ENCODE assay signal across 8 cellular contexts in the genomic region with DNA sequence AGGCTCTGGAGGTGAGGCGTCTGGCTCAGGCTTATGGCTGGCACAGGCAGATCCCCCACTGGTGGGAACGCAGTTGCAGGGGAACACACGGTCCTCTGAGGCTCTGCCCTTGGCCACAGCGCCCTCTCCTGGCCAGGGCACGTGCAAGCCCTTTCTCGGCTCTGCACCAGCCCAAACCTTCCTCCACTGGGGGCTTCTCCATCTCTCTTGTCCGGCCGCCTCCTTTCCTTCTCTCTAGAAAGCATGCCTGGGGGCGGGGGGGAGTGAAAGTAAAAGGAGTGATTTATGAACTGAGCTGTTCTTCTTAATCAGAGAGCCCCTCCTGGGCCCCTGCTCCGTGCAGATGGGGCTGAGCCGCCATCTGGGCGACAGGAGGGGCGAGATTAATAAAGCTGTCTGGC. TPM values are rescaled to one million over a fixed set of nuclear protein-coding genes. Genes with fewer than 3 reads are reported as not detected.
DNase-seq lines count a peak whose midpoint lies in the region; ATAC-seq and TF ChIP-seq lines count a peak whose summit lies in the region.

No MANE protein-coding gene starts in this region.

- peaks cover 7% of the 10 kb centered on the region for H3K9me3 ChIP-seq in AG04450 (ENCODE audit: control insufficient read depth, insufficient read depth, low read length)

- DNase-seq in AG04450 (ENCODE audit: low read depth, low spot score) (peak; percentile 53), NCI-H1694 treated with DMSO at 0.1 percent for 48 hours (lab: John Stamatoyannopoulos, UW) (peak; percentile 90), T47D (ENCODE audit: low read depth in 1 of 2, low spot score in 1 of 2) (peak; percentile 56 to 67), kidney epithelial cell (ENCODE audit: low read depth) (no peak)
- peak; percentile 62 for DNase-seq in stimulated activated CD4-positive, alpha-beta T cell treated with anti-CD3 and anti-CD28 coated beads, Interleukin-4, amount 100 ng/mL, for 1 hour

- POLR2A ChIA-PET in AG04450 (lab: Yijun Ruan, JAX): no interaction called here

- peaks cover 29% of the 10 kb centered on the region for H3K27me3 ChIP-seq in AG04450 (ENCODE audit: control insufficient read depth, insufficient read depth, low read length)
- peaks cover 44% of the 10 kb centered on the region for H3K27me3 ChIP-seq in kidney epithelial cell (ENCODE audit: control insufficient read depth, insufficient read depth, low read length)

- H3K4me3 ChIP-seq in AG04450 (ENCODE audit: low read depth, low read length) (no peak overlapping the region), WI38 (ENCODE audit: low read depth, low read length) (no peak overlapping the region), kidney epithelial cell (ENCODE audit: low read depth, low read length) (no peak overlapping the region)

- no peaks in the 10 kb centered on the region for H3K36me3 ChIP-seq in kidney epithelial cell (ENCODE audit: control insufficient read depth, insufficient read depth, low read length)

- no peak overlapping the region for H3K27ac ChIP-seq in AG04450 (ENCODE audit: low read depth, low read length)

- TF ChIP-seq CTCF in AG04450 (IDR thresholded peaks at IDR 0.05; ENCODE audit: low read depth, low read length) (peak; percentile 99), WI38 (IDR thresholded peaks at IDR 0.05; ENCODE audit: low read depth, low read length) (peak; percentile 83), kidney epithelial cell (IDR thresholded peaks at IDR 0.05; ENCODE audit: insufficient read depth, low read length, poor library complexity, severe bottlenecking) (peak; percentile 94)

- CTCF ChIA-PET in AG04450 (lab: Charles Lee): interaction anchor here (0.6 to 5.4 kb wide), 52 partner anchors 9 to 338 kb away, joined by 3 to 57 read pairs (median 4); a partner anchor contains a TSS

- in situ Hi-C loops in T47D (cut with HindIII; ENCODE audit: low pct_unique_long_range_greater_than_20kb, low sequenced_read_pairs): no loop called here

- ATAC-seq in GM18867 (IDR thresholded peaks at IDR 0.05; ENCODE audit: unreplicated experiment) (peak; percentile 58), GM19467 (IDR thresholded peaks at IDR 0.05; ENCODE audit: unreplicated experiment) (no peak)

RNA-seq across cellular contexts. Expression of a gene that starts 56.5 kb away (rescaled TPM):
- 6.3 and 10.6 TPM in 2 replicates for polyA plus RNA-seq in AG04450 (2011; rRNA removed)
- 13.4 and 17.3 TPM in 2 replicates for polyA minus RNA-seq in AG04450 (2011; rRNA and poly(A)+ RNA removed)
- 19.8 and 58.9 TPM in 2 replicates for total RNA-seq in kidney epithelial cell
